ENCODE assay signal across 23 cellular contexts in genomic region chr2:167692191-167692590, GRCh38.
"Had no signal": no experiment of that assay in that cellular context is flagged by ENCODE, and none has a peak within 500 bp of the region (broad histone marks: within the 10 kb centered on the region; RNA-seq: fewer than 3 reads in every experiment).

No MANE protein-coding gene starts in this region.

- DNase-seq: activated B cell treated with CpG ODN at 0.5 μM for 24 hours; activated CD4-positive, alpha-beta T cell treated with anti-CD3 and anti-CD28 coated beads for 1 hour; activated CD4-positive, alpha-beta T cell treated with anti-CD3 and anti-CD28 coated beads, Interleukin-2, amount 10 ng/mL, durations not matched to agents 24 days and 14 days; activated CD4-positive, alpha-beta T cell treated with anti-CD3 and anti-CD28 coated beads, Interleukin-2, amount 50 U/mL, for 48 hours; activated CD8-positive, alpha-beta memory T cell treated with anti-CD3 and anti-CD28 coated beads for 24 hours; activated effector memory CD4-positive, alpha-beta T cell treated with anti-CD3 and anti-CD28 coated beads, Interleukin-2, amount 50 U/mL, for 16 hours; activated naive CD4-positive, alpha-beta T cell treated with Interleukin-2 at 50 U/mL for 16 hours; activated naive CD8-positive, alpha-beta T cell treated with anti-CD3 and anti-CD28 coated beads, Interleukin-2, amount 50 U/mL, for 24 hours; activated T-cell treated with anti-CD3 and anti-CD28 coated beads, Interleukin-2, amount 50 U/mL, for 4 hours; caudate nucleus; Kasumi-1; KBM-7; NCI-H1105 treated with DMSO at 0.1 percent for 48 hours; NCI-H1436 treated with DMSO at 0.1 percent for 48 hours; NCI-H187; NCI-H2081; NCI-H226; NCI-H82; SIG-M5; T-cell; T-helper 2 cell; T1000 had no signal

- ATAC-seq: activated naive CD4-positive, alpha-beta T cell treated with anti-CD3 and anti-CD28 coated beads, Interleukin-2, amount 50 U/mL, for 72 hours; activated naive CD8-positive, alpha-beta T cell treated with anti-CD3 and anti-CD28 coated beads, Interleukin-2, amount 50 U/mL, for 24 hours; activated T-cell treated with anti-CD3 and anti-CD28 coated beads, Interleukin-2, amount 50 U/mL, for 4 hours; T-cell had no signal
